In genomic region chr13:101529419-101529818, GRCh38 we compare ENCODE assay signal across 11 cellular contexts.
DNase-seq lines count a peak whose midpoint lies in the region; ATAC-seq and TF ChIP-seq lines count a peak whose summit lies in the region.
"Had no signal": no experiment of that assay in that cellular context is flagged by ENCODE, and none has a peak within 500 bp of the region (broad histone marks: within the 10 kb centered on the region; RNA-seq: fewer than 3 reads in every experiment).

No MANE protein-coding gene starts in this region.

- no peaks in the 10 kb centered on the region for H3K27me3 ChIP-seq in testis

- intact Hi-C loops in testis (cut with DNase I; ENCODE audit: low total_unique reads), result no loop called here

- H3K4me1 ChIP-seq in testis, result no peaks in the 10 kb centered on the region

- no peak for TF ChIP-seq CTCF in testis (IDR thresholded peaks at IDR 0.05)

- no peak overlapping the region for H3K4me3 Mint-ChIP-seq in stimulated activated memory B cell treated with anti-CD40 and anti-IgM and Interleukin-4, amounts not matched to agents 10 μg/mL and 1 μg/mL and 100 μg/mL, for 72 hours
- H3K4me3 Mint-ChIP-seq: CD4-positive, CD25-positive, alpha-beta regulatory T cell; IgD-negative memory B cell had no signal

- ATAC-seq in HG03469 (IDR thresholded peaks at IDR 0.05; ENCODE audit: unreplicated experiment), result peak; percentile 66
- ATAC-seq in stimulated activated memory B cell treated with anti-CD40 and anti-IgM and Interleukin-4, amounts not matched to agents 10 μg/mL and 1 μg/mL and 100 μg/mL, for 72 hours, result peak; percentile 16
- ATAC-seq: PC-3 had no signal

- H3K36me3 Mint-ChIP-seq in stimulated activated memory B cell treated with anti-CD40 and anti-IgM and Interleukin-4, amounts not matched to agents 10 μg/mL and 1 μg/mL and 100 μg/mL, for 72 hours, result no peaks in the 10 kb centered on the region
- H3K36me3 Mint-ChIP-seq: CD4-positive, CD25-positive, alpha-beta regulatory T cell; IgD-negative memory B cell had no signal

- H3K27me3 Mint-ChIP-seq in stimulated activated memory B cell treated with anti-CD40 and anti-IgM and Interleukin-4, amounts not matched to agents 10 μg/mL and 1 μg/mL and 100 μg/mL, for 72 hours, result no peaks in the 10 kb centered on the region
- H3K27me3 Mint-ChIP-seq: IgD-negative memory B cell had no signal

- no peak for TF ChIP-seq POLR2A in testis (IDR thresholded peaks at IDR 0.05)

- H3K27ac Mint-ChIP-seq in stimulated activated memory B cell treated with anti-CD40 and anti-IgM and Interleukin-4, amounts not matched to agents 10 μg/mL and 1 μg/mL and 100 μg/mL, for 72 hours, result no peak overlapping the region
- H3K27ac Mint-ChIP-seq: IgD-negative memory B cell had no signal

- no peaks in the 10 kb centered on the region for H3K9me3 Mint-ChIP-seq in stimulated activated memory B cell treated with anti-CD40 and anti-IgM and Interleukin-4, amounts not matched to agents 10 μg/mL and 1 μg/mL and 100 μg/mL, for 72 hours

- no peak overlapping the region for H3K27ac ChIP-seq in testis

- H3K4me1 Mint-ChIP-seq in stimulated activated memory B cell treated with anti-CD40 and anti-IgM and Interleukin-4, amounts not matched to agents 10 μg/mL and 1 μg/mL and 100 μg/mL, for 72 hours, result no peaks in the 10 kb centered on the region

- H3K4me3 ChIP-seq in testis, result no peak overlapping the region

- H3K36me3 ChIP-seq in testis (ENCODE audit: low read depth, missing control alignments), result no peaks in the 10 kb centered on the region

- H3K9me3 ChIP-seq in testis, result no peaks in the 10 kb centered on the region

- 14 to 26% methylated on average over 4 of the region's 4 CpGs for WGBS in testis, 2 donors

- peak; percentile 67 for DNase-seq in activated effector memory CD4-positive, alpha-beta T cell treated with anti-CD3 and anti-CD28 coated beads, Interleukin-2, amount 50 U/mL, for 16 hours
- no peak for DNase-seq in activated effector memory CD4-positive, alpha-beta T cell treated with Interleukin-2 at 50 U/mL for 16 hours
- DNase-seq in dedifferentiated amniotic fluid mesenchymal stem cell (ENCODE audit: extremely low spot score) (peak; percentile 39), germinal center (ENCODE audit: low spot score) (no peak), testis (no peak)
- no peak for DNase-seq in activated CD4-positive, CD25-positive, alpha-beta regulatory T cell (lab: John Stamatoyannopoulos, UW)
- DNase-seq: CD4-positive, CD25-positive, alpha-beta regulatory T cell; PC-3 had no signal

Comparison
In these comparisons a context has a peak if more than half of its experiments do, and no peak if none do; other contexts are left out.
1. DNase-seq: peak in activated effector memory CD4-positive, alpha-beta T cell treated with anti-CD3 and anti-CD28 coated beads, Interleukin-2, amount 50 U/mL, for 16 hours (single experiment) and dedifferentiated amniotic fluid mesenchymal stem cell (single experiment); none in activated effector memory CD4-positive, alpha-beta T cell treated with Interleukin-2 at 50 U/mL for 16 hours (single experiment), activated CD4-positive, CD25-positive, alpha-beta regulatory T cell (0 of 4), germinal center (single experiment) and testis (single experiment).